In genomic region chr5:95081500-95082355, GRCh38 we compare ENCODE assay signal across 8 cellular contexts.
DNase-seq lines count a peak whose midpoint lies in the region; ATAC-seq and TF ChIP-seq lines count a peak whose summit lies in the region.

No MANE protein-coding gene starts in this region.

- H3K9me3 Mint-ChIP-seq in naive B cell: no peaks in the 10 kb centered on the region

- H3K4me3 Mint-ChIP-seq in T-helper 17 cell (peak overlapping the region; percentile 36), naive B cell (peak overlapping the region; percentile 38 to 81 (median 60))

- H3K27ac Mint-ChIP-seq in T-helper 17 cell (peak overlapping the region; percentile 34), naive B cell (peak overlapping the region in 1 of 6 donors; percentile 69)

- no peaks in the 10 kb centered on the region for H3K9me3 ChIP-seq in T-helper 17 cell (ENCODE audit: control insufficient read depth, low read length, poor library complexity, severe bottlenecking)

- peak; percentile 91 for ATAC-seq in GM21423 (IDR thresholded peaks at IDR 0.05; ENCODE audit: unreplicated experiment)
- peak; percentile 59 for ATAC-seq in T-helper 17 cell
- peak in 1 of 2 donors; percentile 58 for ATAC-seq in naive B cell (ENCODE audit: low read depth in 2 of 2)

- TF ChIP-seq POLR2A in erythroblast (IDR thresholded peaks at IDR 0.05; ENCODE audit: low read length): peak; percentile 52

- POLR2A ChIA-PET in GM10248 (lab: Yijun Ruan, JAX): interaction anchor here (0.7 to 1.5 kb wide), 3 partner anchors 10 to 13 kb away, joined by 3 to 6 read pairs (median 4); no protein-coding TSS in a partner anchor

- H3K36me3 Mint-ChIP-seq in T-helper 17 cell (ENCODE audit: low read depth) (no peaks in the 10 kb centered on the region), naive B cell (no peaks in the 10 kb centered on the region)

- peak; percentile 43 for DNase-seq in GM10248 (ENCODE audit: extremely low spot score)
- DNase-seq in HK-2 (ENCODE audit: unreplicated experiment): peak; percentile 49
- DNase-seq in T-helper 17 cell: no peak
- peak; percentile 29 to 37 for DNase-seq in erythroblast (lab: John Stamatoyannopoulos, UW)
- DNase-seq in naive B cell: no peak
- DNase-seq in stimulated activated CD8-positive, alpha-beta memory T cell treated with anti-CD3 and anti-CD28 coated beads, Interleukin-4, amount 100 ng/mL, for 48 hours: no peak
- DNase-seq in NCI-H748 (lab: John Stamatoyannopoulos, UW; ENCODE audit: unreplicated experiment): no peak

- no peak for TF ChIP-seq CTCF in GM10248 (IDR thresholded peaks at IDR 0.05; ENCODE audit: control extremely low read depth, extremely low read depth, low read depth, missing control alignments)

- peaks cover 6% of the 10 kb centered on the region for H3K4me1 Mint-ChIP-seq in T-helper 17 cell
- H3K4me1 Mint-ChIP-seq in naive B cell: peaks cover 6 to 14% (median 8%) of the 10 kb centered on the region in 3 donors

- CTCF ChIA-PET in GM10248 (lab: Yijun Ruan, JAX): interaction anchor here (0.8 to 2.0 kb wide), 8 partner anchors 10 to 95 kb away, joined by 3 to 7 read pairs (median 4); no protein-coding TSS in a partner anchor

- H3K27me3 Mint-ChIP-seq in T-helper 17 cell (peaks cover 11% of the 10 kb centered on the region), naive B cell (no peaks in the 10 kb centered on the region)

Comparison
In these comparisons a context has a peak if more than half of its experiments do, and no peak if none do; other contexts are left out.
1. DNase-seq: peak in GM10248 (single experiment), HK-2 (single experiment) and erythroblast (2 of 2); none in T-helper 17 cell (0 of 3), naive B cell (single experiment), stimulated activated CD8-positive, alpha-beta memory T cell treated with anti-CD3 and anti-CD28 coated beads, Interleukin-4, amount 100 ng/mL, for 48 hours (single experiment) and NCI-H748 (single experiment).